In the genomic region with DNA sequence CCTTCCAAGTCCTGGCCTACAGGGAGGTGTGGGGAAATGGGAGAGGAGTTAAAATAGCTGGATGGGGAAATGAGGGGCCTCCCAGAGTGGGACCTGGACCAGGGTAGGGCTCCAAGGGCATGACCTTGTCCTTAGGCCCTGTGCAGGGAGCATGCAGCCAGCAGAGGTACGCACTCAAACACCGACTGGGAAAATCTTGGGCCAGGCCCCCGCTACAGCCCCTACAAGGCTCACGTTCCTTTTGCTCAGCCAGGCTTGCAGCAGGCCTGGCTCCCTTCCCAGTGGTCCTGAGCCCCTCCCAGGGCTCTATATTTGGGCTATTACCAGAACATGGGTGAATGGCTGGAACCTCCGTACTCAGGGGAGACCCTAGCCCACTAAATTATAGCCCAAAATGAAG, we compare ENCODE assay signal across 15 cellular contexts. TPM values are rescaled to one million over a fixed set of nuclear protein-coding genes. Genes with fewer than 3 reads are reported as not detected.
A peak's percentile ranks its signal among the peaks of the same experiment; 100 is the strongest.
DNase-seq lines count a peak whose midpoint lies in the region; TF ChIP-seq lines count a peak whose summit lies in the region.
"Had no signal": no experiment of that assay in that cellular context is flagged by ENCODE, and none has a peak within 500 bp of the region (broad histone marks: within the 10 kb centered on the region; RNA-seq: fewer than 3 reads in every experiment).

No MANE protein-coding gene starts in this region.

- TF ChIP-seq CTCF in nephron progenitor cell (IDR thresholded peaks at IDR 0.05): no peak
- TF ChIP-seq CTCF in spleen (IDR thresholded peaks at IDR 0.05 in 8 of 11, conservative IDR thresholded peaks at IDR 0.05 in 3 of 11): no peak

- peaks cover 8% of the 10 kb centered on the region for H3K27me3 Mint-ChIP-seq in nephron progenitor cell (ENCODE audit: low read depth, poor library complexity)

- peaks cover 31% of the 10 kb centered on the region for H3K4me1 Mint-ChIP-seq in nephron progenitor cell

- intact Hi-C loops in spleen (cut with DNase I; ENCODE audit: low total_unique reads): no loop called here

- H3K9ac ChIP-seq in endocrine pancreas (ENCODE audit: control insufficient read depth, insufficient read depth, low read length): peak overlapping the region; percentile 74
- H3K9ac ChIP-seq: GM23248 had no signal

- no peaks in the 10 kb centered on the region for H3K9me3 Mint-ChIP-seq in nephron progenitor cell
- H3K9me3 Mint-ChIP-seq: CD8-positive, alpha-beta T cell had no signal

- no peak overlapping the region for H3K4me3 Mint-ChIP-seq in nephron progenitor cell
- H3K4me3 Mint-ChIP-seq: CD14-positive monocyte; CD8-positive, alpha-beta T cell had no signal

- no peaks in the 10 kb centered on the region for H3K36me3 Mint-ChIP-seq in nephron progenitor cell (ENCODE audit: low read depth)
- H3K36me3 Mint-ChIP-seq: CD14-positive monocyte; CD8-positive, alpha-beta T cell had no signal

- H3K4me1 ChIP-seq in endocrine pancreas (ENCODE audit: control insufficient read depth, insufficient read depth, low read length): peaks cover 9% of the 10 kb centered on the region
- H3K4me1 ChIP-seq in spleen: peaks cover 0 to 15% (median 6%) of the 10 kb centered on the region in 6 donors
- peaks cover 6% of the 10 kb centered on the region for H3K4me1 ChIP-seq in HAP-1
- H3K4me1 ChIP-seq: Caco-2 had no signal

- TF ChIP-seq POLR2A in spleen (IDR thresholded peaks at IDR 0.05): no peak

- H3K27me3 ChIP-seq in endocrine pancreas (ENCODE audit: control insufficient read depth, insufficient read depth, low read length) (no peaks in the 10 kb centered on the region), spleen (replicated peaks in 1 of 7) (no peaks in the 10 kb centered on the region), HAP-1 (ENCODE audit: low read depth) (no peaks in the 10 kb centered on the region)

- no peak overlapping the region for H3K4me3 ChIP-seq in endocrine pancreas (ENCODE audit: control insufficient read depth, insufficient read depth, low read length)
- H3K4me3 ChIP-seq in spleen: no peak overlapping the region
- no peak overlapping the region for H3K4me3 ChIP-seq in HAP-1
- H3K4me3 ChIP-seq: GM23248 had no signal

- no peak overlapping the region for H3K27ac ChIP-seq in spleen
- H3K27ac ChIP-seq: GM23248 had no signal

- DNase-seq in nephron progenitor cell (no peak), spleen (peak; percentile 61), NCI-H146 treated with DMSO at 0.1 percent for 48 hours (lab: John Stamatoyannopoulos, UW; ENCODE audit: unreplicated experiment) (no peak), HAP-1 (ENCODE audit: low spot score in 2 of 2) (no peak), pons (ENCODE audit: low spot score) (no peak)
- DNase-seq: Caco-2; CD8-positive, alpha-beta T cell; GM23248; IMR-90 had no signal

- H3K9me3 ChIP-seq in endocrine pancreas (ENCODE audit: control insufficient read depth, low read length) (no peaks in the 10 kb centered on the region), spleen (no peaks in the 10 kb centered on the region), HAP-1 (no peaks in the 10 kb centered on the region)
- H3K9me3 ChIP-seq: Caco-2 had no signal

- 86 to 100% (median 91%) methylated on average over 1 to 5 of the region's 5 CpGs for WGBS in spleen, 5 donors

- in situ Hi-C loops in HAP-1 (cut with MboI; ENCODE audit: low sequenced_read_pairs): no loop called here

- H3K36me3 ChIP-seq in endocrine pancreas (ENCODE audit: control insufficient read depth, insufficient read depth, low read length): no peaks in the 10 kb centered on the region
- H3K36me3 ChIP-seq in spleen: no peaks in the 10 kb centered on the region
- H3K36me3 ChIP-seq in HAP-1 (replicated peaks): no peaks in the 10 kb centered on the region

- H3K27ac Mint-ChIP-seq in nephron progenitor cell: peak overlapping the region; percentile 73
- H3K27ac Mint-ChIP-seq: CD8-positive, alpha-beta T cell had no signal

RNA-seq across cellular contexts. Expression of gene LMO1, which starts 31.3 kb away (rescaled TPM):
- total RNA-seq in spleen: 1 to 10 TPM in 2 of 7 donors, under 1 TPM in 1, not detected in 4; 0.57 to 1.0 (median 1.0) TPM
- under 1 TPM in 2 of 3 donors, not detected in 1; 0.17 to 0.20 TPM for polyA plus RNA-seq in spleen
- total RNA-seq: A673; Caco-2; CD8-positive, alpha-beta T cell; Daoy; GM23248; HT-29; IMR-90 had no signal
- polyA plus RNA-seq: BJ, CD14-positive monocyte, GM23248, IMR-90 had no signal
